ENCODE assay signal across 18 cellular contexts in the genomic region with DNA sequence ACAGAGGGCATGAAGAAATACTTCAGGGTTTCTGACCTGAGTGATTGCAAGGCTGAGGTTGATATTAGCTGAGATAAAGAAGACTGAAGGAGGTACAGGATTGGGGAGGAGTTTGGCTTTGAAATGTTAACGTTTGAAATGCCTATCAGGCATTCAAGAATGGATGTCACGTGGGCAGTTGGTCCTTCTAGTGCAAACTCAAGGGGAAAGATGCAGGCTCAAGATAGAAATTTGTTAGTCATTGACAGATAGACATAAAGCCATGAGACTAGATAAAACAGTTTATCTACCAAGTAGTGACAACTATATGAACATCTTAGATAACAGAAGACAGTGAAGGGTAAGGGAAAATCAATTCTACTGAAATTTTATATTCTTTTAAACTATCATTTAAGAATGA. TPM values are rescaled to one million over a fixed set of nuclear protein-coding genes. Genes with fewer than 3 reads are reported as not detected.
DNase-seq lines count a peak whose midpoint lies in the region; ATAC-seq, FAIRE-seq and TF ChIP-seq lines count a peak whose summit lies in the region.
"Had no signal": no experiment of that assay in that cellular context is flagged by ENCODE, and none has a peak within 500 bp of the region (broad histone marks: within the 10 kb centered on the region; RNA-seq: fewer than 3 reads in every experiment).

No MANE protein-coding gene starts in this region.

- 48% methylated on average over 2 of the region's 2 CpGs; no CpG with 5 or more reads in 1 of the 2 experiments for WGBS in H1 (ENCODE audit: extremely low coverage in 1 of 2, insufficient coverage in 1 of 2, insufficient read length in 1 of 2, insufficient replicate concordance in 2 of 2, low coverage in 1 of 2, low lambda C conversion rate in 2 of 2, missing lambda C conversion rate in 1 of 2), 2 experiments
- 82 to 94% (median 90%) methylated on average over 2 of the region's 2 CpGs for WGBS in adrenal gland, 4 donors

- POLR2A ChIA-PET in H1 (lab: Charles Lee; ENCODE audit: partially characterized antibody), result interaction anchor here (1.2 to 1.4 kb wide), 2 partner anchors 11 to 24 kb away, joined by 4 to 5 read pairs; partner anchors contain the start of gene TTC17

- H2AK5ac ChIP-seq in H1 (ENCODE audit: low read depth, low read length), result no peak overlapping the region

- H3K27ac Mint-ChIP-seq in activated naive CD8-positive, alpha-beta T cell treated with anti-CD3 and anti-CD28 coated beads, Interleukin-2, amount 50 U/mL, for 24 hours, result peak overlapping the region; percentile 1
- no peak overlapping the region for H3K27ac Mint-ChIP-seq in activated naive CD8-positive, alpha-beta T cell treated with anti-CD3 and anti-CD28 coated beads for 36 hours
- peak overlapping the region; percentile 41 for H3K27ac Mint-ChIP-seq in T-helper 17 cell

- no peak overlapping the region for H2BK5ac ChIP-seq in H1 (ENCODE audit: low read depth, low read length)

- H3K56ac ChIP-seq in H1 (replicated peaks; ENCODE audit: insufficient read length, low read depth, low read length), result no peak overlapping the region

- no peak for DNase-seq in activated naive CD8-positive, alpha-beta T cell treated with anti-CD3 and anti-CD28 coated beads, Interleukin-2, amount 50 U/mL, for 24 hours
- no peak for DNase-seq in activated naive CD8-positive, alpha-beta T cell treated with anti-CD3 and anti-CD28 coated beads for 36 hours
- DNase-seq in T-helper 17 cell, result no peak
- DNase-seq in H1 (ENCODE audit: low read depth in 1 of 2, low spot score in 2 of 2), result no peak
- DNase-seq in GM13977 (ENCODE audit: low spot score), result no peak
- DNase-seq in adrenal gland, result no peak
- DNase-seq in activated T-cell treated with anti-CD3 and anti-CD28 coated beads, Interleukin-2, amount 50 U/mL, for 4 hours, result no peak
- DNase-seq: 8988T; CD4-positive, alpha-beta memory T cell; DND-41; GDM1; MG63; NCI-H1092; NCI-H2081 treated with DMSO at 0.1 percent for 48 hours; NCI-H510A; NCI-H82 had no signal

- no peak for TF ChIP-seq RAD21 in H1 (IDR thresholded peaks at IDR 0.05 in 1 of 2, conservative IDR thresholded peaks at IDR 0.05 in 1 of 2; ENCODE audit: low read depth in 2 of 2, low read length in 2 of 2)

- no peak overlapping the region for H3K23ac ChIP-seq in H1 (ENCODE audit: insufficient read length)

- H3K23me2 ChIP-seq in H1 (ENCODE audit: low read depth, low read length), result no peaks in the 10 kb centered on the region

- H3K27me3 ChIP-seq in H1 (replicated peaks in 1 of 4; ENCODE audit: control insufficient read depth in 3 of 4, extremely low read depth in 1 of 4, insufficient read depth in 3 of 4, low read length in 3 of 4), result no peaks in the 10 kb centered on the region
- no peaks in the 10 kb centered on the region for H3K27me3 ChIP-seq in adrenal gland
- H3K27me3 ChIP-seq: MG63 had no signal

- H3K9ac ChIP-seq in H1 (replicated peaks in 1 of 4; ENCODE audit: extremely low read depth in 1 of 4, low read depth in 3 of 4, low read length in 3 of 4), result no peak overlapping the region

- H3K4me2 ChIP-seq in H1 (ENCODE audit: insufficient read depth in 1 of 2, low read depth in 2 of 2, low read length in 2 of 2), result no peak overlapping the region; a peak in 1 of 4 replicates

- H3K36me3 ChIP-seq in H1 (ENCODE audit: control insufficient read depth in 2 of 4, insufficient read depth in 4 of 4, low read length in 3 of 4), result peaks cover 0 to 19% (median under 1%) of the 10 kb centered on the region in 4 experiments; a peak in 2 of 8 replicates
- no peaks in the 10 kb centered on the region for H3K36me3 ChIP-seq in adrenal gland (replicated peaks in 1 of 2)

- intact Hi-C loops in adrenal gland (cut with DNase I), result no loop called here

- no peak overlapping the region for H3K18ac ChIP-seq in H1 (ENCODE audit: extremely low read depth, low read length)

- H2BK15ac ChIP-seq in H1 (ENCODE audit: low read length), result no peak overlapping the region

- no peaks in the 10 kb centered on the region for H3K27me3 Mint-ChIP-seq in activated naive CD8-positive, alpha-beta T cell treated with anti-CD3 and anti-CD28 coated beads, Interleukin-2, amount 50 U/mL, for 24 hours
- no peaks in the 10 kb centered on the region for H3K27me3 Mint-ChIP-seq in activated naive CD8-positive, alpha-beta T cell treated with anti-CD3 and anti-CD28 coated beads for 36 hours
- no peaks in the 10 kb centered on the region for H3K27me3 Mint-ChIP-seq in T-helper 17 cell
- no peaks in the 10 kb centered on the region for H3K27me3 Mint-ChIP-seq in activated T-cell treated with anti-CD3 and anti-CD28 coated beads, Interleukin-2, amount 50 U/mL, for 4 hours (ENCODE audit: low read depth)
- H3K27me3 Mint-ChIP-seq: CD4-positive, alpha-beta memory T cell had no signal

- CTCF ChIA-PET in H1 (lab: Charles Lee; ENCODE audit: partially characterized antibody), result no interaction called here

- peaks cover 0 to 3% (median 0%) of the 10 kb centered on the region in 4 experiments; a peak in 3 of 7 replicates for H3K4me1 ChIP-seq in H1 (replicated peaks in 1 of 4; ENCODE audit: control insufficient read depth in 3 of 4, insufficient read depth in 4 of 4, low read length in 3 of 4)
- H3K4me1 ChIP-seq in adrenal gland (replicated peaks in 1 of 2), result peaks cover 0 to 12% of the 10 kb centered on the region in 2 donors

- no peak overlapping the region for H2BK12ac ChIP-seq in H1 (ENCODE audit: low read depth, low read length)

- no peaks in the 10 kb centered on the region for H3K9me3 Mint-ChIP-seq in activated naive CD8-positive, alpha-beta T cell treated with anti-CD3 and anti-CD28 coated beads, Interleukin-2, amount 50 U/mL, for 24 hours
- no peaks in the 10 kb centered on the region for H3K9me3 Mint-ChIP-seq in activated naive CD8-positive, alpha-beta T cell treated with anti-CD3 and anti-CD28 coated beads for 36 hours
- H3K9me3 Mint-ChIP-seq in activated T-cell treated with anti-CD3 and anti-CD28 coated beads, Interleukin-2, amount 50 U/mL, for 4 hours, result no peaks in the 10 kb centered on the region
- H3K9me3 Mint-ChIP-seq: CD4-positive, alpha-beta memory T cell had no signal

- no peak overlapping the region for H3K4me3 ChIP-seq in H1 (ENCODE audit: extremely low read depth in 1 of 4, insufficient read depth in 2 of 4, low read depth in 3 of 4, low read length in 4 of 4)
- H3K4me3 ChIP-seq in adrenal gland, result no peak overlapping the region
- H3K4me3 ChIP-seq: MG63 had no signal

- peaks cover 0 to 20% of the 10 kb centered on the region in 2 experiments; a peak in 2 of 4 replicates for H3K79me2 ChIP-seq in H1 (ENCODE audit: control insufficient read depth in 1 of 2, insufficient read depth in 2 of 2, low read length in 2 of 2)

- H2AFZ ChIP-seq in H1 (ENCODE audit: low read length), result no peak overlapping the region

- no peak overlapping the region for H3K4me3 Mint-ChIP-seq in activated naive CD8-positive, alpha-beta T cell treated with anti-CD3 and anti-CD28 coated beads, Interleukin-2, amount 50 U/mL, for 24 hours
- H3K4me3 Mint-ChIP-seq in activated naive CD8-positive, alpha-beta T cell treated with anti-CD3 and anti-CD28 coated beads for 36 hours, result no peak overlapping the region
- H3K4me3 Mint-ChIP-seq in T-helper 17 cell, result no peak overlapping the region
- H3K4me3 Mint-ChIP-seq in activated T-cell treated with anti-CD3 and anti-CD28 coated beads, Interleukin-2, amount 50 U/mL, for 4 hours, result no peak overlapping the region
- H3K4me3 Mint-ChIP-seq: CD4-positive, alpha-beta memory T cell had no signal

- TF ChIP-seq EP300 in H1 (IDR thresholded peaks at IDR 0.05; ENCODE audit: borderline replicate concordance in 1 of 2, low read depth in 2 of 2, low read length in 2 of 2), result no peak

- no peak overlapping the region for H2BK120ac ChIP-seq in H1 (replicated peaks; ENCODE audit: low read depth, low read length)

- H3K9me3 ChIP-seq in T-helper 17 cell (ENCODE audit: control insufficient read depth, low read length, poor library complexity, severe bottlenecking), result no peaks in the 10 kb centered on the region
- no peaks in the 10 kb centered on the region for H3K9me3 ChIP-seq in H1 (ENCODE audit: insufficient read depth in 2 of 2, low read depth in 1 of 2, low read length in 1 of 2)
- H3K9me3 ChIP-seq in adrenal gland (replicated peaks in 1 of 3), result no peaks in the 10 kb centered on the region
- H3K9me3 ChIP-seq: MG63 had no signal

- H4K8ac ChIP-seq in H1 (ENCODE audit: extremely low read depth, insufficient read depth, low read length), result no peak overlapping the region

- no peaks in the 10 kb centered on the region; the same call in 1 of the 2 replicates for H3K79me1 ChIP-seq in H1 (ENCODE audit: low read depth, low read length)

- H3K14ac ChIP-seq in H1 (ENCODE audit: insufficient read length), result no peak overlapping the region

- no peak for TF ChIP-seq CTCF in H1 (IDR thresholded peaks at IDR 0.05; ENCODE audit: control extremely low read depth in 1 of 3, insufficient read depth in 1 of 3, low read depth in 1 of 3, low read length in 3 of 3)
- no peak for TF ChIP-seq CTCF in GM13977 (IDR thresholded peaks at IDR 0.05; ENCODE audit: extremely low read depth, insufficient read depth, missing control alignments)
- TF ChIP-seq CTCF in adrenal gland (IDR thresholded peaks at IDR 0.05), result no peak

- H3K4ac ChIP-seq in H1 (replicated peaks; ENCODE audit: insufficient read length, low read depth, low read length), result no peak overlapping the region

- H3K36me3 Mint-ChIP-seq in activated naive CD8-positive, alpha-beta T cell treated with anti-CD3 and anti-CD28 coated beads, Interleukin-2, amount 50 U/mL, for 24 hours (ENCODE audit: low read depth), result peaks cover 24% of the 10 kb centered on the region
- H3K36me3 Mint-ChIP-seq in activated naive CD8-positive, alpha-beta T cell treated with anti-CD3 and anti-CD28 coated beads for 36 hours, result peaks cover 7% of the 10 kb centered on the region
- peaks cover 4% of the 10 kb centered on the region for H3K36me3 Mint-ChIP-seq in T-helper 17 cell (ENCODE audit: low read depth)
- H3K36me3 Mint-ChIP-seq in activated T-cell treated with anti-CD3 and anti-CD28 coated beads, Interleukin-2, amount 50 U/mL, for 4 hours (ENCODE audit: insufficient read depth), result peaks cover 22% of the 10 kb centered on the region

- peaks cover 0 to 6% of the 10 kb centered on the region in 2 experiments for H4K20me1 ChIP-seq in H1 (replicated peaks in 1 of 2; ENCODE audit: control insufficient read depth in 1 of 2, insufficient read depth in 2 of 2, low read length in 2 of 2)

- ATAC-seq in activated naive CD8-positive, alpha-beta T cell treated with anti-CD3 and anti-CD28 coated beads, Interleukin-2, amount 50 U/mL, for 24 hours, result no peak
- ATAC-seq in T-helper 17 cell, result no peak
- ATAC-seq in activated T-cell treated with anti-CD3 and anti-CD28 coated beads, Interleukin-2, amount 50 U/mL, for 4 hours, result no peak
- no peak for ATAC-seq in HG03571 (IDR thresholded peaks at IDR 0.05; ENCODE audit: unreplicated experiment)

- no peak overlapping the region for H4K91ac ChIP-seq in H1 (replicated peaks; ENCODE audit: insufficient read length, low read length)

- FAIRE-seq in H1 (lab: Jason Lieb, UNC), result peak; percentile 70
- FAIRE-seq: GM12892 had no signal

- no peak for TF ChIP-seq POLR2A in H1 (IDR thresholded peaks at IDR 0.05; ENCODE audit: control extremely low read depth in 1 of 2, low read depth in 2 of 2, low read length in 2 of 2)
- TF ChIP-seq POLR2A in adrenal gland (IDR thresholded peaks at IDR 0.05), result no peak

- H3K4me1 Mint-ChIP-seq in activated naive CD8-positive, alpha-beta T cell treated with anti-CD3 and anti-CD28 coated beads, Interleukin-2, amount 50 U/mL, for 24 hours, result peaks cover 3% of the 10 kb centered on the region
- H3K4me1 Mint-ChIP-seq in activated naive CD8-positive, alpha-beta T cell treated with anti-CD3 and anti-CD28 coated beads for 36 hours, result peaks cover 5% of the 10 kb centered on the region
- peaks cover 12% of the 10 kb centered on the region for H3K4me1 Mint-ChIP-seq in T-helper 17 cell
- H3K4me1 Mint-ChIP-seq in activated T-cell treated with anti-CD3 and anti-CD28 coated beads, Interleukin-2, amount 50 U/mL, for 4 hours (ENCODE audit: low read depth), result peaks cover 3% of the 10 kb centered on the region

- no peak overlapping the region for H3K27ac ChIP-seq in H1 (ENCODE audit: low read depth, low read length)
- H3K27ac ChIP-seq in adrenal gland, result no peak overlapping the region

- in situ Hi-C loops in GM13977 (cut with MboI; ENCODE audit: low pct_unique_long_range_greater_than_20kb, low sequenced_read_pairs, unreplicated experiment), result no loop called here

- H4K5ac ChIP-seq in H1 (ENCODE audit: insufficient read length, low read depth, low read length), result no peak overlapping the region

- H2BK20ac ChIP-seq in H1 (ENCODE audit: low read length), result no peak overlapping the region

RNA-seq across cellular contexts. Expression of gene TTC17, which starts 23.1 kb away (rescaled TPM):
- total RNA-seq in activated naive CD8-positive, alpha-beta T cell treated with anti-CD3 and anti-CD28 coated beads for 36 hours, result 10 to 100 TPM; 34.4 to 37.7 TPM
- 10 to 100 TPM; 95.4 to 98.0 TPM for total RNA-seq in T-helper 17 cell
- total RNA-seq in H1 (2021; fragmentation: NEBNext Ultra II Directional; extraction: Animal tissue kit (Norgen Biotek cat#: 25700)), result 57.2 and 65.1 TPM in 2 replicates
- 61.0 and 80.1 TPM in 2 replicates for polyA plus RNA-seq in H1 (2011; rRNA removed)
- 100.0 TPM for polyA plus RNA-seq in H1 (2011; cell fraction: cytosol; rRNA removed)
- polyA plus RNA-seq in H1 (2011; cell fraction: nucleus; rRNA removed), result 224 TPM
- polyA plus RNA-seq in H1 (2012, experiment 1 of 2), result 49.4 to 61.8 TPM (median 52.4 TPM) in 4 replicates
- polyA plus RNA-seq in H1 (2012, experiment 2 of 2), result 3.4 TPM
- polyA plus RNA-seq in H1 (2013, experiment 1 of 2), result 109 TPM
- polyA plus RNA-seq in H1 (2013, experiment 2 of 2), result 97.4 TPM
- 200 and 202 TPM in 2 replicates for polyA minus RNA-seq in H1 (2011; rRNA and poly(A)+ RNA removed)
- 56.1 TPM for polyA minus RNA-seq in H1 (2011; cell fraction: cytosol; rRNA and poly(A)+ RNA removed)
- 318 TPM for polyA minus RNA-seq in H1 (2011; cell fraction: nucleus; rRNA and poly(A)+ RNA removed)
- total RNA-seq in adrenal gland, result 100 to 1,000 TPM in 2 of 8 donors, 10 to 100 TPM in 6; 44.2 to 126 (median 69.2) TPM
- polyA plus RNA-seq in adrenal gland, result 10 to 100 TPM; 52.8 to 75.7 (median 58.7) TPM
- 10 to 100 TPM; 35.1 to 40.6 (median 37.8) TPM for total RNA-seq in activated T-cell treated with anti-CD3 and anti-CD28 coated beads, Interleukin-2, amount 50 U/mL, for 4 hours
